Comparison of ENCODE assay signal across 19 cellular contexts in the genomic region with DNA sequence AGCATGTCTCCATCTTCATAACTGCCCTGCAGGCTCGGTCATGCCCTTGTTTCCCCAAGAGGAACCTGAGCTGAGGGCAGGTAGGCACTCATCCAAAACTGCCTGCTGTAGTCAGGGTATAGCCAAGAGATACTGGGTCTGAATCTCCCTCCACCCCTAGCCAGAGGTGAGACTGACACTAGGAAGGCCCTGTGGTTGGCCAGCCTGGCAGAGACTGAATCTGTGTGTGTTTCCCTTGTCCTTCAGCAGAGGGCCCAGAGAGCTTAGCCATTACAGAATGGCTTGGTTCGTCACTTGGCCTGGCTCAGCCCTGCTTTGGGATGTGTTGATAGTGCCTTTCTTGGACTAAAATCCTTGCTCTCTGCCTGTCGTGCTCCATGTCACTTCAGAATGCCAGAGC.
DNase-seq lines count a peak whose midpoint lies in the region; ATAC-seq, FAIRE-seq and TF ChIP-seq lines count a peak whose summit lies in the region.
"Had no signal": no experiment of that assay in that cellular context is flagged by ENCODE, and none has a peak within 500 bp of the region (broad histone marks: within the 10 kb centered on the region; RNA-seq: fewer than 3 reads in every experiment).

No MANE protein-coding gene starts in this region.

- H3K36me3 ChIP-seq in GM23338 (ENCODE audit: insufficient read depth): no peaks in the 10 kb centered on the region
- H3K36me3 ChIP-seq: neural progenitor cell had no signal

- no peak overlapping the region for H3K27ac ChIP-seq in GM23338 (ENCODE audit: low read depth)
- H3K27ac ChIP-seq in right cardiac atrium (ENCODE audit: low read length): peak overlapping the region; percentile 70
- H3K27ac ChIP-seq: esophagus muscularis mucosa, neural progenitor cell, sigmoid colon had no signal

- no peak overlapping the region for H2AFZ ChIP-seq in GM23338
- H2AFZ ChIP-seq: neural progenitor cell had no signal

- no peaks in the 10 kb centered on the region for H3K9me3 ChIP-seq in right cardiac atrium (ENCODE audit: control insufficient read depth, low read length)
- H3K9me3 ChIP-seq: esophagus muscularis mucosa, sigmoid colon had no signal

- no peak for DNase-seq in GM23338 (ENCODE audit: low spot score)
- DNase-seq in chondrocyte (ENCODE audit: low spot score): peak; percentile 29
- peak; percentile 47 to 81 (median 76) for DNase-seq in right cardiac atrium
- no peak for DNase-seq in progenitor cell of endocrine pancreas (ENCODE audit: low spot score, unreplicated experiment)
- DNase-seq in GM12892 (ENCODE audit: insufficient read length): no peak
- no peak for DNase-seq in SW480 (ENCODE audit: low spot score)
- no peak for DNase-seq in NCI-H2029 treated with DMSO at 0.1 percent for 48 hours (lab: John Stamatoyannopoulos, UW)
- DNase-seq in UCSD-AML1 (lab: John Stamatoyannopoulos, UW; ENCODE audit: unreplicated experiment): no peak
- DNase-seq: activated CD4-positive, alpha-beta T cell treated with anti-CD3 and anti-CD28 coated beads for 36 hours; activated naive CD4-positive, alpha-beta T cell treated with Interleukin-2 at 50 U/mL for 16 hours; DND-41; immature natural killer cell; NCI-H1436; NCI-H226; stimulated activated CD4-positive, alpha-beta T cell treated with anti-CD3 and anti-CD28 coated beads, Interleukin-4, amount 100 ng/mL, for 1 hour; T1000 had no signal

- no peaks in the 10 kb centered on the region for H3K4me1 ChIP-seq in GM23338 (ENCODE audit: insufficient read depth)
- H3K4me1 ChIP-seq in right cardiac atrium (ENCODE audit: control insufficient read depth, insufficient read depth, low read length): peaks cover 20% of the 10 kb centered on the region
- H3K4me1 ChIP-seq: neural progenitor cell had no signal

- H3K9me2 ChIP-seq in GM23338 (ENCODE audit: insufficient read depth): no peaks in the 10 kb centered on the region

- ATAC-seq in GM23338 (peak; percentile 39; the same call in 1 of the 3 replicates), right cardiac atrium (peak; percentile 57 to 78)
- ATAC-seq: activated CD4-positive, alpha-beta T cell treated with anti-CD3 and anti-CD28 coated beads for 36 hours had no signal

- H3K27me3 Mint-ChIP-seq in GM23338 (ENCODE audit: insufficient read depth, low read depth, poor library complexity) (peaks cover 2% of the 10 kb centered on the region), chondrocyte (ENCODE audit: low read depth) (no peaks in the 10 kb centered on the region), progenitor cell of endocrine pancreas (no peaks in the 10 kb centered on the region)
- H3K27me3 Mint-ChIP-seq: activated CD4-positive, alpha-beta T cell treated with anti-CD3 and anti-CD28 coated beads for 36 hours had no signal

- H3K79me2 ChIP-seq in GM23338 (replicated peaks; ENCODE audit: insufficient read depth): no peaks in the 10 kb centered on the region

- H3K4me2 ChIP-seq in GM23338: no peak overlapping the region
- H3K4me2 ChIP-seq: neural progenitor cell had no signal

- no peak for TF ChIP-seq POLR2A in GM12892 (IDR thresholded peaks at IDR 0.05; ENCODE audit: low read depth, low read length)

- no peaks in the 10 kb centered on the region for H3F3A ChIP-seq in GM23338 (replicated peaks; ENCODE audit: low read depth)

- H3K9me3 Mint-ChIP-seq in GM23338 (no peaks in the 10 kb centered on the region), chondrocyte (ENCODE audit: low read depth) (no peaks in the 10 kb centered on the region), progenitor cell of endocrine pancreas (ENCODE audit: low read depth) (no peaks in the 10 kb centered on the region)
- H3K9me3 Mint-ChIP-seq: immature natural killer cell, neural progenitor cell had no signal

- no peak overlapping the region for H3K4me3 Mint-ChIP-seq in GM23338
- H3K4me3 Mint-ChIP-seq in chondrocyte (ENCODE audit: unreplicated experiment): no peak overlapping the region
- no peak overlapping the region for H3K4me3 Mint-ChIP-seq in progenitor cell of endocrine pancreas (ENCODE audit: low read depth)
- H3K4me3 Mint-ChIP-seq: activated CD4-positive, alpha-beta T cell treated with anti-CD3 and anti-CD28 coated beads for 36 hours; immature natural killer cell; neural progenitor cell had no signal

- H4K20me1 ChIP-seq in GM23338 (replicated peaks; ENCODE audit: insufficient read depth): no peaks in the 10 kb centered on the region; the same call in 1 of the 2 replicates

- 53% methylated on average over 3 of the region's 3 CpGs for WGBS in right cardiac atrium

- H3K27ac Mint-ChIP-seq in GM23338 (no peak overlapping the region), chondrocyte (ENCODE audit: unreplicated experiment) (no peak overlapping the region), progenitor cell of endocrine pancreas (peak overlapping the region; percentile 57)
- H3K27ac Mint-ChIP-seq: activated CD4-positive, alpha-beta T cell treated with anti-CD3 and anti-CD28 coated beads for 36 hours; neural progenitor cell had no signal

- intact Hi-C loops in right cardiac atrium (cut with DNase I): loop anchor here in 2 of 4 donors (5.0 to 10.0 kb wide), 2 partner anchors 53 to 75 kb away; no protein-coding TSS in a partner anchor

- TF ChIP-seq CTCF in GM23338 (conservative IDR thresholded peaks at IDR 0.05; ENCODE audit: low read depth in 2 of 2): no peak
- TF ChIP-seq CTCF in chondrocyte (IDR thresholded peaks at IDR 0.05): peak; percentile 38
- no peak for TF ChIP-seq CTCF in progenitor cell of endocrine pancreas (IDR thresholded peaks at IDR 0.05; ENCODE audit: unreplicated experiment)

- H3K36me3 Mint-ChIP-seq in GM23338 (ENCODE audit: low read depth) (peaks cover 12% of the 10 kb centered on the region), chondrocyte (ENCODE audit: low read depth) (peaks cover 20% of the 10 kb centered on the region), progenitor cell of endocrine pancreas (ENCODE audit: insufficient read depth) (peaks cover 10% of the 10 kb centered on the region)

- FAIRE-seq in GM12892 (lab: Jason Lieb, UNC): no peak

- H3K27me3 ChIP-seq in GM23338 (ENCODE audit: insufficient read depth) (no peaks in the 10 kb centered on the region), right cardiac atrium (ENCODE audit: control insufficient read depth, insufficient read depth) (no peaks in the 10 kb centered on the region)
- H3K27me3 ChIP-seq: esophagus muscularis mucosa, neural progenitor cell, sigmoid colon had no signal

- H3K4me1 Mint-ChIP-seq in GM23338 (no peaks in the 10 kb centered on the region), chondrocyte (ENCODE audit: low read depth) (peaks cover 14% of the 10 kb centered on the region), progenitor cell of endocrine pancreas (ENCODE audit: low read depth) (no peaks in the 10 kb centered on the region)
- H3K4me1 Mint-ChIP-seq: immature natural killer cell, neural progenitor cell had no signal

- no peak overlapping the region for H3K4me3 ChIP-seq in GM23338
- H3K4me3 ChIP-seq in right cardiac atrium (ENCODE audit: low read length): no peak overlapping the region
- H3K4me3 ChIP-seq: esophagus muscularis mucosa, neural progenitor cell, sigmoid colon had no signal

TF ChIP-seq in GM23338, 12 proteins besides CTCF, POLR2A, EP300 and RAD21 (continues in another document):
- TF ChIP-seq ZNF331 (CRISPR knock-in tag; IDR thresholded peaks at IDR 0.05; ENCODE audit: low read depth) (no peak), JUNB (IDR thresholded peaks at IDR 0.05; ENCODE audit: unreplicated experiment) (no peak)

Comparison
In these comparisons a context has a peak if more than half of its experiments do, and no peak if none do; other contexts are left out.
1. DNase-seq: peak in chondrocyte (single experiment) and right cardiac atrium (3 of 3); none in GM23338 (single experiment), progenitor cell of endocrine pancreas (single experiment), GM12892 (single experiment), SW480 (single experiment), NCI-H2029 treated with DMSO at 0.1 percent for 48 hours (single experiment) and UCSD-AML1 (single experiment).